In the genomic region with DNA sequence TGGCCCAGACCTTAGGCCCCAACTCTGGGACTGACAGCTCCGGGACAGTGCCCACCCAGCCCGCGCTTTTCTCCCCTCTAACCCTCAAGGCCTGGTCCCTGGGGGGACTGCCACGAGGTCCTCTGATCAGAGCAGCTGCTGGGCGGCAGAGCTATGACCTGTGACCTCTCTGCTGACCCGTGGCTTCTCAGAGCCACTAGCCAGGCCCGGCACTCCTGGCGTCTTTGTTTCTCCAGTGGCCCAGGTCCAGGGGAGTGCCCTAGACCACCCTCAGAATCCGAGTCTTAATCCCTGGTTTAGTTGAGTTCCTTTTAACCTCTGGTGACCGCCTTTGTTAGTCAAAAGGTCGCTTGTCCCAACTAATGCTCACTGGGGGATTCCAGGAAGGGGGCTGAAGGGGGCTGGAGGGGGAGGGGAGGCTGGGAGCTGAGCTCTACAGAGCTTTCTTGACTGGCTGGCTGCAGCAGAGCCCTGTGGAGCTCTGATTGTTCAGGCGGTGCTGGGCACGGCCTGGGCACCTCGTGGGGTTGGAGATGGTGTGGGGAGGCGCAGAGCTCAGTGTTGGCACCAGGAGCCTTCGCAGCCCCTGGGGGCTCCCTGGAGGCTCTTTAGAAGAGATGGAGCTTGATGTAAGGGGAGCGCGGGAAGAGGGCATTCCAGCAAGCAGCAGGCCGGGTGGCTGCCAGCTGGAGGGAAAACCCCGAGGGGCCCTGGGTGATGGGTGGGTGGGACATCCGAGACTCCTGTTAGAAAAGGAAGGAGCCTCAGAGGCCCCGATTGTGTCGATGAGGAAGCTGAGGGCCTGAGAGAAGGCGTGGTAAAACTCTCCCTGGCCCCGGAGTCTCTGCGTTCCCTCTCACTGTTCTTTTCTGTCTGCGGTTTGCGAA, we compare ENCODE assay signal across 8 cellular contexts. TPM values are rescaled to one million over a fixed set of nuclear protein-coding genes. Genes with fewer than 3 reads are reported as not detected.
DNase-seq lines count a peak whose midpoint lies in the region; ATAC-seq and TF ChIP-seq lines count a peak whose summit lies in the region.

No MANE protein-coding gene starts in this region.

- POLR2A ChIA-PET in AG04450 (lab: Yijun Ruan, JAX) = interaction anchor here (0.5 to 3.6 kb wide), 16 partner anchors 8 to 302 kb away, joined by 3 to 15 read pairs (median 4); no protein-coding TSS in a partner anchor

- no peaks in the 10 kb centered on the region; the same call in 1 of the 2 replicates for H3K9me3 ChIP-seq in AG04450 (ENCODE audit: control insufficient read depth, insufficient read depth, low read length)
- no peaks in the 10 kb centered on the region for H3K9me3 ChIP-seq in muscle layer of colon (ENCODE audit: low read length)

- peaks cover 19% of the 10 kb centered on the region for H3K4me1 ChIP-seq in muscle layer of colon (ENCODE audit: insufficient read depth, low read length)

- no peak for ATAC-seq in GM18909 (IDR thresholded peaks at IDR 0.05; ENCODE audit: poor library complexity, unreplicated experiment)
- no peak for ATAC-seq in HG02938 (IDR thresholded peaks at IDR 0.05; ENCODE audit: unreplicated experiment)

- CTCF ChIA-PET in AG04450 (lab: Charles Lee) = interaction anchor here (0.6 to 2.8 kb wide), 6 partner anchors 34 to 378 kb away, joined by 4 to 13 read pairs (median 8); no protein-coding TSS in a partner anchor

- no peak for DNase-seq in AG04450 (ENCODE audit: low read depth, low spot score)
- peak; percentile 54 for DNase-seq in LHCN-M2 (ENCODE audit: low read depth)
- no peak for DNase-seq in NCI-H526 treated with DMSO at 0.1 percent for 48 hours (lab: John Stamatoyannopoulos, UW)
- no peak for DNase-seq in DMS114 treated with DMSO at 0.1 percent for 48 hours (lab: John Stamatoyannopoulos, UW; ENCODE audit: unreplicated experiment)

- H3K9ac ChIP-seq in muscle layer of colon (ENCODE audit: low read length) = peak overlapping the region; percentile 33

- H3K4me3 ChIP-seq in AG04450 (ENCODE audit: low read depth, low read length) = peak overlapping the region; percentile 95
- peak overlapping the region; percentile 22 to 58 for H3K4me3 ChIP-seq in muscle layer of colon (ENCODE audit: low read depth in 1 of 2, low read length in 2 of 2)

- H3K27me3 ChIP-seq in AG04450 (ENCODE audit: control insufficient read depth, insufficient read depth, low read length) = no peaks in the 10 kb centered on the region
- peaks cover 0 to 28% of the 10 kb centered on the region in 2 donors for H3K27me3 ChIP-seq in muscle layer of colon (ENCODE audit: control insufficient read depth in 1 of 2, insufficient read depth in 2 of 2, low read length in 2 of 2)

- TF ChIP-seq CTCF in AG04450 (IDR thresholded peaks at IDR 0.05; ENCODE audit: low read depth, low read length) = no peak

- no peaks in the 10 kb centered on the region for H3K36me3 ChIP-seq in muscle layer of colon (ENCODE audit: insufficient read depth, low read length)

- H3K27ac ChIP-seq in AG04450 (ENCODE audit: low read depth, low read length) = peak overlapping the region; percentile 82
- peak overlapping the region; percentile 29 for H3K27ac ChIP-seq in cingulate gyrus (ENCODE audit: low read depth, low read length)
- peak overlapping the region; percentile 30 for H3K27ac ChIP-seq in muscle layer of colon (ENCODE audit: low read depth, low read length)

RNA-seq across cellular contexts. Expression of a gene that starts 1.4 kb away (rescaled TPM):
- 241 and 314 TPM in 2 replicates for polyA plus RNA-seq in AG04450 (2011; rRNA removed)
- 112 and 137 TPM in 2 replicates for polyA minus RNA-seq in AG04450 (2011; rRNA and poly(A)+ RNA removed)
- 34.4 and 37.6 TPM in 2 replicates for total RNA-seq in LHCN-M2 (2014; rRNA removed)
- 97.6 TPM for polyA plus RNA-seq in LHCN-M2 (2012)

Comparison
In these comparisons a context has a peak if more than half of its experiments do, and no peak if none do; other contexts are left out.
1. H3K27ac ChIP-seq: peak in every context shown above with its lines; median percentile 82 in AG04450; 30 in muscle layer of colon; 29 in cingulate gyrus.